19 cellular contexts compared by ENCODE assay signal in the genomic region with DNA sequence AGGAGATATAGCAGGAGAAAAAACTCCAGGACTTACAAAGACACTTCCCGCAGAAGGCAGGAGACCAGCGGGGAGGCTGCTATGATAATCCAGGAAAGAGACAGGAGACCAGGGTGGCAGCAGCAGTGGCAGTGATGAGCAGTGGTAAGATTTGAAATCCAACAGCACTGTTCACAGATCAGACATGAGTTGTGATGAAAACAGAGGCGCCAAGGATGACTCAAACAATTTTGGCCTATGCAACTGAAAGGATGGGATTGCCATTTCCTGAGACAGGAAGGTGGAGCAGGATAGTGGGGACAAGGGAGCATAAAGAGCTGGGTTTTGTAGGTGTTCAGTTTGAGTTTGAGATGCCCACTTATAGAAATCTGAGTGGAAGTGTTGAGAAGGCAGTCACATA.
"Had no signal": no experiment of that assay in that cellular context is flagged by ENCODE, and none has a peak within 500 bp of the region (broad histone marks: within the 10 kb centered on the region; RNA-seq: fewer than 3 reads in every experiment).

No MANE protein-coding gene starts in this region.

- H3K4me3 Mint-ChIP-seq: activated naive CD4-positive, alpha-beta T cell treated with anti-CD3 and anti-CD28 coated beads, Interleukin-2, amount 10 ng/mL, durations not matched to agents 7 days and 5 days; natural killer cell treated with Interleukin-12 subunit alpha and Interleukin-12 subunit beta and Interleukin-15 and Interleukin-18, amount 100 ng/mL, for 72 hours had no signal

- DNase-seq: activated CD4-positive, alpha-beta T cell treated with anti-CD3 and anti-CD28 coated beads for 1 hour; activated CD4-positive, alpha-beta T cell treated with anti-CD3 and anti-CD28 coated beads, Interleukin-2, amount 50 U/mL, for 4 hours; activated naive CD4-positive, alpha-beta T cell treated with anti-CD3 and anti-CD28 coated beads, Interleukin-2, amount 10 ng/mL, durations not matched to agents 7 days and 5 days; activated T-cell treated with anti-CD3 and anti-CD28 coated beads, Interleukin-2, amount 50 U/mL, for 1 hour; caudate nucleus; foreskin melanocyte; head of caudate nucleus; posterior cingulate gyrus; retina; stimulated activated CD4-positive, alpha-beta T cell treated with anti-CD3 and anti-CD28 coated beads, Interleukin-15, amount 100 ng/mL, for 24 hours; stimulated activated CD4-positive, alpha-beta T cell treated with anti-CD3 and anti-CD28 coated beads, Interleukin-4, amount 100 ng/mL, for 24 hours; stimulated activated naive CD4-positive, alpha-beta T cell; substantia nigra; transverse colon had no signal

- H3K27ac ChIP-seq: transverse colon, vagina, VCaP had no signal

- H3K9me3 Mint-ChIP-seq: activated naive CD4-positive, alpha-beta T cell treated with anti-CD3 and anti-CD28 coated beads, Interleukin-2, amount 10 ng/mL, durations not matched to agents 7 days and 5 days; activated T-helper 2 cell treated with anti-CD3 and anti-CD28 coated beads, Interferon-gamma antibody, Interleukin-2, Interleukin-4, amounts not matched to agents 10 μg/mL and 5 μg/mL and 100 μg/mL, durations not matched to agents 14 hours and 24 hours and 36 hours; natural killer cell treated with Interleukin-12 subunit alpha and Interleukin-12 subunit beta and Interleukin-15 and Interleukin-18, amount 100 ng/mL, for 72 hours had no signal

- ATAC-seq: esophagus mucosa; natural killer cell treated with Interleukin-12 subunit alpha and Interleukin-12 subunit beta and Interleukin-15 and Interleukin-18, amount 100 ng/mL, for 72 hours had no signal

- H3K27ac Mint-ChIP-seq: activated naive CD4-positive, alpha-beta T cell treated with anti-CD3 and anti-CD28 coated beads, Interleukin-2, amount 10 ng/mL, durations not matched to agents 7 days and 5 days; activated T-helper 2 cell treated with anti-CD3 and anti-CD28 coated beads, Interferon-gamma antibody, Interleukin-2, Interleukin-4, amounts not matched to agents 10 μg/mL and 5 μg/mL and 100 μg/mL, durations not matched to agents 14 hours and 24 hours and 36 hours had no signal

- H3K9me3 ChIP-seq: transverse colon, vagina had no signal

- H3K36me3 ChIP-seq: transverse colon, vagina had no signal

- H3K27me3 ChIP-seq: transverse colon, vagina had no signal

- H3K4me1 ChIP-seq: transverse colon had no signal

- H3K4me3 ChIP-seq: transverse colon, vagina had no signal

- H3K27me3 Mint-ChIP-seq: natural killer cell treated with Interleukin-12 subunit alpha and Interleukin-12 subunit beta and Interleukin-15 and Interleukin-18, amount 100 ng/mL, for 72 hours had no signal
